Comparison of ENCODE assay signal across 8 cellular contexts in genomic region chr4:87005690-87006461, GRCh38.
DNase-seq lines count a peak whose midpoint lies in the region; ATAC-seq, FAIRE-seq and TF ChIP-seq lines count a peak whose summit lies in the region.

No MANE protein-coding gene starts in this region.

- no peaks in the 10 kb centered on the region for H3K27me3 Mint-ChIP-seq in MCF 10A (ENCODE audit: insufficient read depth, unreplicated experiment)
- H3K27me3 Mint-ChIP-seq in stimulated activated memory B cell treated with anti-CD40 and anti-IgM and Interleukin-4, amounts not matched to agents 10 μg/mL and 1 μg/mL and 100 μg/mL, for 72 hours, result no peaks in the 10 kb centered on the region

- TF ChIP-seq CTCF in MCF 10A (IDR thresholded peaks at IDR 0.05; ENCODE audit: unreplicated experiment), result no peak
- TF ChIP-seq CTCF in lower lobe of right lung (IDR thresholded peaks at IDR 0.05), result no peak

- H3K36me3 ChIP-seq in lower lobe of right lung, result no peaks in the 10 kb centered on the region

- H3K4me3 ChIP-seq in lower lobe of right lung, result peak overlapping the region; percentile 80

- DNase-seq in GM12892 (ENCODE audit: insufficient read length) (no peak), RPMI8226 (peak; percentile 63), MCF 10A (ENCODE audit: unreplicated experiment) (no peak), lower lobe of right lung (no peak), T-helper 9 cell (no peak), LoVo (ENCODE audit: low spot score) (no peak)

- peaks cover 51% of the 10 kb centered on the region for H3K4me1 ChIP-seq in lower lobe of right lung

- H3K27ac Mint-ChIP-seq in MCF 10A (ENCODE audit: low read depth, unreplicated experiment), result peak overlapping the region; percentile 65
- H3K27ac Mint-ChIP-seq in stimulated activated memory B cell treated with anti-CD40 and anti-IgM and Interleukin-4, amounts not matched to agents 10 μg/mL and 1 μg/mL and 100 μg/mL, for 72 hours, result peak overlapping the region; percentile 94

- H3K27me3 ChIP-seq in lower lobe of right lung (ENCODE audit: low read depth), result no peaks in the 10 kb centered on the region

- intact Hi-C loops in MCF 10A (cut with micrococcal nuclease) (loop anchor here (1.0 to 10.0 kb wide), 5 partner anchors 29 to 229 kb away; no protein-coding TSS in a partner anchor), lower lobe of right lung (cut with DNase I) (no loop called here)

- CTCF ChIA-PET in MCF 10A (lab: Yijun Ruan, JAX), result interaction anchor here (0.6 to 3.7 kb wide), 10 partner anchors 13 to 212 kb away, joined by 3 to 30 read pairs (median 4); partner anchors contain the start of gene AFF1

- peak overlapping the region; percentile 75 for H3K4me3 Mint-ChIP-seq in MCF 10A (ENCODE audit: unreplicated experiment)
- peak overlapping the region; percentile 96 for H3K4me3 Mint-ChIP-seq in stimulated activated memory B cell treated with anti-CD40 and anti-IgM and Interleukin-4, amounts not matched to agents 10 μg/mL and 1 μg/mL and 100 μg/mL, for 72 hours

- peak; percentile 17 for ATAC-seq in HG02885 (IDR thresholded peaks at IDR 0.05; ENCODE audit: poor library complexity, unreplicated experiment)
- ATAC-seq in lower lobe of right lung, result peak; percentile 0 to 12
- ATAC-seq in stimulated activated memory B cell treated with anti-CD40 and anti-IgM and Interleukin-4, amounts not matched to agents 10 μg/mL and 1 μg/mL and 100 μg/mL, for 72 hours, result peak; percentile 46

- no peaks in the 10 kb centered on the region for H3K9me3 ChIP-seq in lower lobe of right lung

- peak; percentile 69 for FAIRE-seq in GM12892 (lab: Jason Lieb, UNC)

- peak; percentile 29; the same call in 1 of the 2 replicates for TF ChIP-seq POLR2A in GM12892 (IDR thresholded peaks at IDR 0.05; ENCODE audit: low read depth, low read length)

- H3K9me3 Mint-ChIP-seq in MCF 10A (ENCODE audit: unreplicated experiment), result no peaks in the 10 kb centered on the region
- no peaks in the 10 kb centered on the region for H3K9me3 Mint-ChIP-seq in stimulated activated memory B cell treated with anti-CD40 and anti-IgM and Interleukin-4, amounts not matched to agents 10 μg/mL and 1 μg/mL and 100 μg/mL, for 72 hours

- BruUV-seq in MCF 10A (replicated peaks; lab: Mats Ljungman, UMichigan), result no TSS peak

- POLR2A ChIA-PET in MCF 10A (lab: Yijun Ruan, JAX), result interaction anchor here (0.6 to 9.7 kb wide), 24 partner anchors 8 to 506 kb away, joined by 3 to 256 read pairs (median 6); partner anchors contain the start of genes AFF1 and KLHL8

- peaks cover 36% of the 10 kb centered on the region for H3K4me1 Mint-ChIP-seq in MCF 10A (ENCODE audit: insufficient read depth, unreplicated experiment)
- H3K4me1 Mint-ChIP-seq in stimulated activated memory B cell treated with anti-CD40 and anti-IgM and Interleukin-4, amounts not matched to agents 10 μg/mL and 1 μg/mL and 100 μg/mL, for 72 hours, result peaks cover 39% of the 10 kb centered on the region

- peak overlapping the region; percentile 98 for H3K27ac ChIP-seq in lower lobe of right lung

- peaks cover 11% of the 10 kb centered on the region for H3K36me3 Mint-ChIP-seq in MCF 10A (ENCODE audit: insufficient read depth, unreplicated experiment)
- no peaks in the 10 kb centered on the region for H3K36me3 Mint-ChIP-seq in stimulated activated memory B cell treated with anti-CD40 and anti-IgM and Interleukin-4, amounts not matched to agents 10 μg/mL and 1 μg/mL and 100 μg/mL, for 72 hours
